11 cellular contexts compared by ENCODE assay signal in the genomic region with DNA sequence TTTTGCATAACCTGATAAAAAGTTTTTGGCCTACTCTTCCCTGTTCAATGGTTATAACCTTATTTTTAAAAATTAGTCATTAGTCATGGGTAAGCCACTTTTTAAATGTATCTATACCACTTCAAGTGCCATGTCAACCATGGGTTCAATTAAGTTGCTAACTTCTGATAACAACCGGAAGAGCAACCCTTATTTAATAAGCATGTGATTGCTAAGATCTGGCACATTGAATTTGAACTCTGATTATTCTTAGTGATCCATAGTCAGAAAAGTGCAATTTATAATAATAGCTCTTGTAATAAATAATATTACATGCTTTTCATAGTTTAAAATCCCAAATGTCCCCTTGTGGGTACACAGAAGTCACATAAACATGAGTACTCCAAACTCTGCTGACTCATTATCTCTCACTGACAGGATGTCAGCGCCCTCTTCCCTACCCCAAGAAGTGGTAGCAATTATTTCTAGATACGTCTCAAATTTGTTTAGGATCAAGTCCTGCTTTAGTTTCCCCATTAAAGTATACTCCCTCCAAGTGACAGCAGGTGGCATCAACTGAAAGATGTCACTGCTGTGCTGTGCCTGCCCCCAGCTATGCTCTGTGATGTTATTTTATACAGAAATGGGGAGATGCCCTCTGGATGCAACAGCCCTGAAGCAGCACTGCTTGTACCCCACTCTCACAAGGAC. TPM values are rescaled to one million over a fixed set of nuclear protein-coding genes. Genes with fewer than 3 reads are reported as not detected.
DNase-seq lines count a peak whose midpoint lies in the region; ATAC-seq and TF ChIP-seq lines count a peak whose summit lies in the region.
"Had no signal": no experiment of that assay in that cellular context is flagged by ENCODE, and none has a peak within 500 bp of the region (broad histone marks: within the 10 kb centered on the region; RNA-seq: fewer than 3 reads in every experiment).

No MANE protein-coding gene starts in this region.

- H3K4me1 Mint-ChIP-seq in activated T-cell treated with anti-CD3 and anti-CD28 coated beads, Interleukin-2, amount 50 U/mL, for 24 hours (ENCODE audit: low read depth): peaks cover 3% of the 10 kb centered on the region
- peaks cover 5% of the 10 kb centered on the region for H3K4me1 Mint-ChIP-seq in endodermal cell

- no peak for TF ChIP-seq POLR2A in spleen (IDR thresholded peaks at IDR 0.05)

- no peaks in the 10 kb centered on the region for H3K36me3 Mint-ChIP-seq in activated T-cell treated with anti-CD3 and anti-CD28 coated beads, Interleukin-2, amount 50 U/mL, for 24 hours (ENCODE audit: low read depth)
- H3K36me3 Mint-ChIP-seq in endodermal cell (ENCODE audit: low read depth): no peaks in the 10 kb centered on the region

- no peak for DNase-seq in activated T-cell treated with anti-CD3 and anti-CD28 coated beads, Interleukin-2, amount 50 U/mL, for 24 hours
- DNase-seq in activated T-cell treated with anti-CD3 and anti-CD28 coated beads, Interleukin-2, amount 50 U/mL, for 48 hours: no peak
- no peak for DNase-seq in spleen
- DNase-seq in endodermal cell: no peak
- no peak for DNase-seq in islet precursor cell
- DNase-seq in GOT3 (lab: John Stamatoyannopoulos, UW): no peak
- DNase-seq: amygdala had no signal

- no peaks in the 10 kb centered on the region for H3K79me2 ChIP-seq in OCI-LY1 (ENCODE audit: insufficient read depth, low read length)

- intact Hi-C loops in spleen (cut with DNase I; ENCODE audit: low total_unique reads): no loop called here

- H3K4me1 ChIP-seq in OCI-LY1 (ENCODE audit: insufficient read depth, low read length, severe bottlenecking): peaks cover 91% of the 10 kb centered on the region
- peaks cover 0 to 35% (median 16%) of the 10 kb centered on the region in 6 donors for H3K4me1 ChIP-seq in spleen
- no peaks in the 10 kb centered on the region for H3K4me1 ChIP-seq in endodermal cell (ENCODE audit: control insufficient read depth, insufficient read depth, low read length)

- peak overlapping the region; percentile 43; the same call in 1 of the 2 replicates for H2AFZ ChIP-seq in OCI-LY1 (ENCODE audit: low read length)

- no peaks in the 10 kb centered on the region for H3K27me3 ChIP-seq in OCI-LY1 (ENCODE audit: insufficient read depth, low read length)
- H3K27me3 ChIP-seq in spleen (replicated peaks in 1 of 7): no peaks in the 10 kb centered on the region
- H3K27me3 ChIP-seq in endodermal cell (ENCODE audit: control insufficient read depth, insufficient read depth, low read length, poor library complexity, severe bottlenecking): no peaks in the 10 kb centered on the region

- H3K9me3 ChIP-seq in OCI-LY1 (ENCODE audit: low read length) (no peaks in the 10 kb centered on the region), spleen (no peaks in the 10 kb centered on the region), endodermal cell (ENCODE audit: control insufficient read depth, low read length) (no peaks in the 10 kb centered on the region)

- H3K9ac ChIP-seq in OCI-LY1 (ENCODE audit: low read length): peak overlapping the region; percentile 11
- H3K9ac ChIP-seq in endodermal cell (ENCODE audit: extremely low read depth, low read length, poor library complexity, severe bottlenecking): no peak overlapping the region

- H3K4me2 ChIP-seq in OCI-LY1 (ENCODE audit: low read length): peak overlapping the region; percentile 25; the same call in 1 of the 2 replicates

- peaks cover 9% of the 10 kb centered on the region for H3K27me3 Mint-ChIP-seq in activated T-cell treated with anti-CD3 and anti-CD28 coated beads, Interleukin-2, amount 50 U/mL, for 24 hours
- H3K27me3 Mint-ChIP-seq in endodermal cell (ENCODE audit: insufficient read depth): no peaks in the 10 kb centered on the region

- H3K36me3 ChIP-seq in OCI-LY1 (ENCODE audit: insufficient read depth, low read length): no peaks in the 10 kb centered on the region
- no peaks in the 10 kb centered on the region for H3K36me3 ChIP-seq in spleen
- no peaks in the 10 kb centered on the region for H3K36me3 ChIP-seq in endodermal cell (ENCODE audit: control insufficient read depth, insufficient read depth, low read length)

- H3K4me3 Mint-ChIP-seq in activated T-cell treated with anti-CD3 and anti-CD28 coated beads, Interleukin-2, amount 50 U/mL, for 24 hours: no peak overlapping the region
- H3K4me3 Mint-ChIP-seq in endodermal cell: no peak overlapping the region

- H4K20me1 ChIP-seq in OCI-LY1 (ENCODE audit: insufficient read depth, low read length): no peaks in the 10 kb centered on the region

- no peaks in the 10 kb centered on the region for H3K9me3 Mint-ChIP-seq in activated T-cell treated with anti-CD3 and anti-CD28 coated beads, Interleukin-2, amount 50 U/mL, for 24 hours
- no peaks in the 10 kb centered on the region for H3K9me3 Mint-ChIP-seq in endodermal cell

- H3K4me3 ChIP-seq in OCI-LY1 (ENCODE audit: low read depth, low read length, poor library complexity, severe bottlenecking) (no peak overlapping the region), spleen (no peak overlapping the region), endodermal cell (ENCODE audit: low read length) (no peak overlapping the region)

- H3K27ac ChIP-seq in OCI-LY1 (ENCODE audit: low read depth, low read length, poor library complexity, severe bottlenecking): peak overlapping the region; percentile 93
- no peak overlapping the region for H3K27ac ChIP-seq in spleen
- H3K27ac ChIP-seq in endodermal cell (ENCODE audit: low read depth, low read length): no peak overlapping the region

- ATAC-seq in GM21825 (IDR thresholded peaks at IDR 0.05; ENCODE audit: unreplicated experiment): peak; percentile 25

- peaks cover 7% of the 10 kb centered on the region; the same call in 1 of the 2 replicates for H3F3A ChIP-seq in OCI-LY1 (ENCODE audit: insufficient read depth, low read length)

- peak overlapping the region; percentile 42 for H3K27ac Mint-ChIP-seq in activated T-cell treated with anti-CD3 and anti-CD28 coated beads, Interleukin-2, amount 50 U/mL, for 24 hours
- no peak overlapping the region for H3K27ac Mint-ChIP-seq in endodermal cell

- TF ChIP-seq CTCF in OCI-LY1 (IDR thresholded peaks at IDR 0.05; ENCODE audit: low read length): peak; percentile 86; the same call in 1 of the 2 replicates
- TF ChIP-seq CTCF in spleen (IDR thresholded peaks at IDR 0.05 in 8 of 11, conservative IDR thresholded peaks at IDR 0.05 in 3 of 11): peak in 7 of 11 experiments; percentile 24 to 43 (median 31)
- TF ChIP-seq CTCF in endodermal cell (conservative IDR thresholded peaks at IDR 0.05): no peak

- H3K9me2 ChIP-seq in OCI-LY1 (ENCODE audit: low read depth, low read length): no peaks in the 10 kb centered on the region

- 47 to 58% (median 52%) methylated on average over 3 of the region's 3 CpGs for WGBS in spleen, 5 donors
- WGBS in endodermal cell (ENCODE audit: insufficient coverage in 1 of 2, insufficient read length in 1 of 2), 2 experiments: 75 to 89% methylated on average over 2 to 3 of the region's 3 CpGs

RNA-seq across cellular contexts. Expression of a gene that starts 18.6 kb away (rescaled TPM):
- not detected for total RNA-seq in spleen
- under 1 TPM; 0.03 to 0.08 (median 0.04) TPM for polyA plus RNA-seq in spleen
- not detected for total RNA-seq in endodermal cell
- not detected for polyA plus RNA-seq in endodermal cell (2013, experiment 1 of 2)
- polyA plus RNA-seq in endodermal cell (2013, experiment 2 of 2): not detected
- total RNA-seq: epithelial cell of proximal tubule, RPMI7951 had no signal

RNA-seq across cellular contexts. Expression of a gene that starts 36.6 kb away (rescaled TPM):
- total RNA-seq in spleen (100 to 1,000 TPM in 4 of 7 donors, 10 to 100 TPM in 3; 56.8 to 178 (median 132) TPM), endodermal cell (10 to 100 TPM; 48.7 to 64.4 TPM)
- 100 to 1,000 TPM in 1 of 3 donors, 10 to 100 TPM in 2; 32.8 to 117 (median 68.1) TPM for polyA plus RNA-seq in spleen
- polyA plus RNA-seq in endodermal cell (2013, experiment 1 of 2): 57.8 TPM
- polyA plus RNA-seq in endodermal cell (2013, experiment 2 of 2): 55.0 TPM
